Comparison of ENCODE assay signal across 6 cellular contexts in genomic region chr2:230604158-230604557, GRCh38.
DNase-seq lines count a peak whose midpoint lies in the region; ATAC-seq lines count a peak whose summit lies in the region.
"Not testable (repeated sequence)": the region's sequence is repeated elsewhere in the genome, so short reads cannot be mapped to it uniquely, and the experiment has no call there.

No MANE protein-coding gene starts in this region.

- H3K36me3 Mint-ChIP-seq in CD4-positive, alpha-beta memory T cell, result peaks cover 17 to 22% of the 10 kb centered on the region in 2 donors
- peaks cover 10% of the 10 kb centered on the region for H3K36me3 Mint-ChIP-seq in IgD-negative memory B cell
- peaks cover 58% of the 10 kb centered on the region for H3K36me3 Mint-ChIP-seq in T-helper 1 cell treated with Interleukin-12 subunit alpha and Interleukin-12 subunit beta and Interleukin-4 antibody, amounts not matched to agents 30 μg/mL and 1 μg/mL, for 36 hours (ENCODE audit: low read depth)
- H3K36me3 Mint-ChIP-seq in effector memory CD8-positive, alpha-beta T cell (ENCODE audit: insufficient read depth), result not testable (repeated sequence)
- peaks cover 0 to 32% (median 24%) of the 10 kb centered on the region in 3 donors for H3K36me3 Mint-ChIP-seq in naive thymus-derived CD8-positive, alpha-beta T cell

- H3K9me3 ChIP-seq in CD4-positive, alpha-beta memory T cell (ENCODE audit: control insufficient read depth in 1 of 2, low read length in 2 of 2), result not testable (repeated sequence)

- not testable (repeated sequence) for H3K4me3 ChIP-seq in CD4-positive, alpha-beta memory T cell (ENCODE audit: low read length in 2 of 2)

- peak overlapping the region in 1 of 8 donors; percentile 17 for H3K4me3 Mint-ChIP-seq in CD4-positive, alpha-beta memory T cell
- peak overlapping the region in 3 of 4 donors; percentile 82 to 97 (median 85) for H3K4me3 Mint-ChIP-seq in IgD-negative memory B cell
- H3K4me3 Mint-ChIP-seq in T-helper 1 cell treated with Interleukin-12 subunit alpha and Interleukin-12 subunit beta and Interleukin-4 antibody, amounts not matched to agents 30 μg/mL and 1 μg/mL, for 36 hours; effector memory CD8-positive, alpha-beta T cell: not testable (repeated sequence)
- peak overlapping the region in 2 of 10 donors; percentile 45 to 74 for H3K4me3 Mint-ChIP-seq in naive thymus-derived CD8-positive, alpha-beta T cell

- intact Hi-C loops in CD4-positive, alpha-beta memory T cell (cut with micrococcal nuclease), result loop anchor here (5.0 kb wide), 1 partner anchor 162 kb away; no protein-coding TSS in a partner anchor

- H3K36me3 ChIP-seq in CD4-positive, alpha-beta memory T cell (ENCODE audit: insufficient read depth, low read length), result not testable (repeated sequence)

- POLR2A ChIA-PET in CD4-positive, alpha-beta memory T cell (lab: Charles Lee; ENCODE audit: partially characterized antibody), result interaction anchor here (0.7 to 2.1 kb wide), 2 partner anchors 13 to 14 kb away, joined by 3 to 7 read pairs; no protein-coding TSS in a partner anchor
- POLR2A ChIA-PET in naive thymus-derived CD8-positive, alpha-beta T cell (lab: Charles Lee), result interaction anchor here (1.0 to 1.9 kb wide), 3 partner anchors 10 to 384 kb away, joined by 3 to 9 read pairs (median 3); partner anchors contain the start of gene SP110

- H3K9me3 Mint-ChIP-seq in CD4-positive, alpha-beta memory T cell, result peaks cover 6 to 48% (median 28%) of the 10 kb centered on the region in 8 donors
- peaks cover 14 to 20% (median 18%) of the 10 kb centered on the region in 3 donors for H3K9me3 Mint-ChIP-seq in IgD-negative memory B cell
- peaks cover 55% of the 10 kb centered on the region for H3K9me3 Mint-ChIP-seq in T-helper 1 cell treated with Interleukin-12 subunit alpha and Interleukin-12 subunit beta and Interleukin-4 antibody, amounts not matched to agents 30 μg/mL and 1 μg/mL, for 36 hours
- not testable (repeated sequence) for H3K9me3 Mint-ChIP-seq in effector memory CD8-positive, alpha-beta T cell
- H3K9me3 Mint-ChIP-seq in naive thymus-derived CD8-positive, alpha-beta T cell, result peaks cover 8 to 55% (median 30%) of the 10 kb centered on the region in 9 donors

- peaks cover 54% of the 10 kb centered on the region for H3K4me1 ChIP-seq in CD4-positive, alpha-beta memory T cell (ENCODE audit: insufficient read depth, low read length)

- H3K4me1 Mint-ChIP-seq in CD4-positive, alpha-beta memory T cell, result peaks cover 43 to 79% (median 59%) of the 10 kb centered on the region in 4 donors
- peaks cover 60 to 68% (median 68%) of the 10 kb centered on the region in 3 donors for H3K4me1 Mint-ChIP-seq in IgD-negative memory B cell
- H3K4me1 Mint-ChIP-seq in T-helper 1 cell treated with Interleukin-12 subunit alpha and Interleukin-12 subunit beta and Interleukin-4 antibody, amounts not matched to agents 30 μg/mL and 1 μg/mL, for 36 hours (ENCODE audit: low read depth), result peaks cover 48% of the 10 kb centered on the region
- H3K4me1 Mint-ChIP-seq in effector memory CD8-positive, alpha-beta T cell (ENCODE audit: low read depth in 2 of 2), result peaks cover 37 to 47% of the 10 kb centered on the region in 2 donors
- peaks cover 35 to 78% (median 59%) of the 10 kb centered on the region in 4 donors for H3K4me1 Mint-ChIP-seq in naive thymus-derived CD8-positive, alpha-beta T cell

- not testable (repeated sequence) for H3K27me3 Mint-ChIP-seq in CD4-positive, alpha-beta memory T cell; IgD-negative memory B cell; T-helper 1 cell treated with Interleukin-12 subunit alpha and Interleukin-12 subunit beta and Interleukin-4 antibody, amounts not matched to agents 30 μg/mL and 1 μg/mL, for 36 hours (ENCODE audit: low read depth); effector memory CD8-positive, alpha-beta T cell; naive thymus-derived CD8-positive, alpha-beta T cell

- H3K27me3 ChIP-seq in CD4-positive, alpha-beta memory T cell (ENCODE audit: insufficient read depth, low read length), result not testable (repeated sequence)

- CTCF ChIA-PET in CD4-positive, alpha-beta memory T cell (lab: Charles Lee; ENCODE audit: partially characterized antibody), result interaction anchor here (0.5 to 2.4 kb wide), 3 partner anchors 19 to 401 kb away, joined by 3 to 9 read pairs (median 3); no protein-coding TSS in a partner anchor

- DNase-seq in CD4-positive, alpha-beta memory T cell; effector memory CD8-positive, alpha-beta T cell; naive thymus-derived CD8-positive, alpha-beta T cell: not testable (repeated sequence)
- peak; percentile 57 for DNase-seq in activated CD8-positive, alpha-beta memory T cell treated with anti-CD3 and anti-CD28 coated beads for 24 hours

- H3K27ac ChIP-seq in CD4-positive, alpha-beta memory T cell (ENCODE audit: low read depth, low read length), result not testable (repeated sequence)

- H3K27ac Mint-ChIP-seq in CD4-positive, alpha-beta memory T cell, result peak overlapping the region in 4 of 7 donors; percentile 32 to 81 (median 70)
- peak overlapping the region; percentile 96 to 99 (median 99) for H3K27ac Mint-ChIP-seq in IgD-negative memory B cell
- H3K27ac Mint-ChIP-seq in T-helper 1 cell treated with Interleukin-12 subunit alpha and Interleukin-12 subunit beta and Interleukin-4 antibody, amounts not matched to agents 30 μg/mL and 1 μg/mL, for 36 hours, result peak overlapping the region; percentile 4
- peak overlapping the region; percentile 53 to 98 for H3K27ac Mint-ChIP-seq in effector memory CD8-positive, alpha-beta T cell
- H3K27ac Mint-ChIP-seq in naive thymus-derived CD8-positive, alpha-beta T cell, result peak overlapping the region; percentile 18 to 100 (median 88)

- ATAC-seq in effector memory CD8-positive, alpha-beta T cell (replicated peaks); naive thymus-derived CD8-positive, alpha-beta T cell: not testable (repeated sequence)

Comparison
In these comparisons a context has a peak if more than half of its experiments do, and no peak if none do; other contexts are left out.
1. H3K27ac Mint-ChIP-seq: peak in every context shown above with its lines; median percentile 99 in IgD-negative memory B cell; 88 in naive thymus-derived CD8-positive, alpha-beta T cell; 76 in effector memory CD8-positive, alpha-beta T cell; 70 in CD4-positive, alpha-beta memory T cell; 4 in T-helper 1 cell treated with Interleukin-12 subunit alpha and Interleukin-12 subunit beta and Interleukin-4 antibody, amounts not matched to agents 30 μg/mL and 1 μg/mL, for 36 hours.